In genomic region chr5:158234323-158235158, GRCh38 we compare ENCODE assay signal across 16 cellular contexts.
DNase-seq lines count a peak whose midpoint lies in the region; ATAC-seq and TF ChIP-seq lines count a peak whose summit lies in the region.
"Had no signal": no experiment of that assay in that cellular context is flagged by ENCODE, and none has a peak within 500 bp of the region (broad histone marks: within the 10 kb centered on the region; RNA-seq: fewer than 3 reads in every experiment).

No MANE protein-coding gene starts in this region.

- H3K27me3 ChIP-seq in A673 (replicated peaks; ENCODE audit: insufficient read depth, low read depth, low read length, poor library complexity): peaks cover 3% of the 10 kb centered on the region

- no peaks in the 10 kb centered on the region for H3K9me3 ChIP-seq in A673 (ENCODE audit: low read depth, low read length, poor library complexity, severe bottlenecking)
- H3K9me3 ChIP-seq in OCI-LY7 (ENCODE audit: low read length): peaks cover 5% of the 10 kb centered on the region; the same call in 1 of the 2 replicates
- H3K9me3 ChIP-seq: heart right ventricle, mucosa of descending colon had no signal

- H3K36me3 ChIP-seq in A673 (ENCODE audit: insufficient read depth, low read length, poor library complexity, severe bottlenecking): no peaks in the 10 kb centered on the region
- H3K36me3 ChIP-seq in OCI-LY7 (ENCODE audit: insufficient read depth, low read length): no peaks in the 10 kb centered on the region
- H3K36me3 ChIP-seq: heart right ventricle had no signal

- ATAC-seq in GM18519 (IDR thresholded peaks at IDR 0.05; ENCODE audit: low FRiP score, unreplicated experiment): no peak
- ATAC-seq: heart right ventricle, mucosa of descending colon had no signal

- H3K4me2 ChIP-seq in OCI-LY7 (ENCODE audit: low read length): peak overlapping the region; percentile 19

- H3K9me2 ChIP-seq in OCI-LY7 (ENCODE audit: insufficient read depth, low read length): no peaks in the 10 kb centered on the region

- DNase-seq in A673 (ENCODE audit: low spot score) (peak; percentile 13), GOT3 (lab: John Stamatoyannopoulos, UW) (peak; percentile 22), OCI-LY7 (ENCODE audit: low spot score) (peak; percentile 77), foreskin melanocyte (peak; percentile 46), ecto neural progenitor cell (ENCODE audit: low spot score) (no peak), epidermal melanocyte (ENCODE audit: insufficient read length, low spot score) (no peak), SIG-M5 treated with dmso at 0.1 percent for 504 hours (lab: John Stamatoyannopoulos, UW; ENCODE audit: unreplicated experiment) (no peak)
- DNase-seq: activated CD4-positive, CD25-positive, alpha-beta regulatory T cell treated with anti-CD3 and anti-CD28 coated beads, Interleukin-2, amount 50 U/mL, for 72 hours; activated effector memory CD4-positive, alpha-beta T cell treated with Interleukin-2 at 50 U/mL for 16 hours; C1 segment of cervical spinal cord; cortex of kidney; heart right ventricle; Right ventricle myocardium superior had no signal

- BruUV-seq in A673 (replicated peaks; lab: Mats Ljungman, UMichigan) (no TSS peak), OCI-LY7 (replicated peaks; lab: Mats Ljungman, UMichigan) (no TSS peak)

- TF ChIP-seq CTCF in A673 (conservative IDR thresholded peaks at IDR 0.05; ENCODE audit: low read depth, low read length) (no peak), OCI-LY7 (conservative IDR thresholded peaks at IDR 0.05; ENCODE audit: low read length) (no peak)

- no peak overlapping the region for H3K4me3 ChIP-seq in A673 (ENCODE audit: low read depth, low read length, poor library complexity, severe bottlenecking)
- no peak overlapping the region for H3K4me3 ChIP-seq in OCI-LY7 (ENCODE audit: low read depth, low read length, poor library complexity, severe bottlenecking)
- H3K4me3 ChIP-seq: heart right ventricle, mucosa of descending colon, skin epidermis had no signal

- CTCF ChIA-PET in A673 (lab: Charles Lee): no interaction called here
- CTCF ChIA-PET in OCI-LY7 (lab: Charles Lee; ENCODE audit: unreplicated experiment): interaction anchor here (0.6 kb wide), 2 partner anchors 17 to 48 kb away, joined by 3 read pairs; no protein-coding TSS in a partner anchor

- POLR2A ChIA-PET in A673 (lab: Charles Lee; ENCODE audit: low non-redundant PET): no interaction called here
- POLR2A ChIA-PET in OCI-LY7 (lab: Charles Lee): interaction anchor here (1.2 kb wide), 2 partner anchors 16 to 37 kb away, joined by 3 to 4 read pairs; no protein-coding TSS in a partner anchor

- no peaks in the 10 kb centered on the region for H3K79me2 ChIP-seq in OCI-LY7 (ENCODE audit: insufficient read depth, low read depth, low read length)

- intact Hi-C loops in A673 (cut with micrococcal nuclease; ENCODE audit: unreplicated experiment): no loop called here
- intact Hi-C loops in OCI-LY7 (cut with micrococcal nuclease; ENCODE audit: unreplicated experiment): loop anchor here (2.0 kb wide), 1 partner anchor 40 kb away; no protein-coding TSS in a partner anchor

- H2AFZ ChIP-seq in OCI-LY7 (ENCODE audit: low read length): no peak overlapping the region; the same call in 1 of the 2 replicates

- H3K4me1 ChIP-seq in A673 (ENCODE audit: insufficient read depth, low read length, poor library complexity, severe bottlenecking) (no peaks in the 10 kb centered on the region), OCI-LY7 (ENCODE audit: insufficient read depth, low read length, poor library complexity, severe bottlenecking) (peaks cover 24% of the 10 kb centered on the region)

- no peak overlapping the region for H3K27ac ChIP-seq in A673 (ENCODE audit: low read depth, low read length, poor library complexity, severe bottlenecking)
- peak overlapping the region; percentile 17 for H3K27ac ChIP-seq in OCI-LY7 (ENCODE audit: low read depth, low read length, poor library complexity, severe bottlenecking)
- H3K27ac ChIP-seq: heart right ventricle, skin epidermis had no signal

- H4K20me1 ChIP-seq in OCI-LY7 (ENCODE audit: insufficient read depth, low read length): no peaks in the 10 kb centered on the region

Comparison
In these comparisons a context has a peak if more than half of its experiments do, and no peak if none do; other contexts are left out.
1. DNase-seq: peak in A673 (single experiment), GOT3 (single experiment), OCI-LY7 (single experiment) and foreskin melanocyte (single experiment); none in ecto neural progenitor cell (single experiment), epidermal melanocyte (single experiment) and SIG-M5 treated with dmso at 0.1 percent for 504 hours (single experiment).